1 cellular context compared by ENCODE assay signal in the genomic region with DNA sequence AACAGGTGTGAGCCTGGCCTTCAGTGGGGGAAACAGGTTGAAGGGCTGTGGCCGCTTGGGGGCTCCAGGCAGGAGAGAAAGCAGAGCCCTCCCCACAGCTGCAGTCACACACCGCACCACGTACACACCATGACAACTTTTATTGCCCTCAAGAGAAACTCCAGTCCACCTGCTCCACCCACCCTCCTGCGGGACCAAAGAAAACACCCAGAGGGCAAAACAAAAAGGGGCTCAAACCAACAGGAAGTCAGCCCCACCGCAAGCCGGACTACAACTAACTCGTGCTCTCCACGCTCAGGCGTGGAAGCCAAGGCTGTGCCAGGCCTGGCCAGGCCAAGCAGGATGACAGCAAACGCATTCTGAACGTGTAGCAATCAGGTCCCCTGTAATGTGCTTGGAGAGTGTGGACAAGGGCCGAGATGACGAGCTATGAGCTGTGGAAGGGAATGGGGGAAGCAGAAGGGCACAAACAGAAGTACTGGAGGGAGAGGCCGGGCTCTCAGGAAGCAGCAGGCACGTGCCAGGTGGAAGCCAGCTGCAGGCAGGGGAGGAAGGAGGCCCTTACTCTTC.
TF ChIP-seq lines count a peak whose summit lies in the region.

No MANE protein-coding gene starts in this region.

TF ChIP-seq in endothelial cell of umbilical vein, 7 proteins besides CTCF, POLR2A, EP300 and RAD21:
- TF ChIP-seq POLR2AphosphoS5 (IDR thresholded peaks at IDR 0.05; ENCODE audit: insufficient read depth, low read depth, low read length) (no peak), GATA2 (IDR thresholded peaks at IDR 0.05; ENCODE audit: insufficient read depth, insufficient read length, low read depth, low read length) (no peak), EZH2 (IDR thresholded peaks at IDR 0.05; ENCODE audit: borderline replicate concordance, low read depth, low read length, severe bottlenecking) (no peak), FOS (IDR thresholded peaks at IDR 0.05; ENCODE audit: borderline replicate concordance, insufficient read depth, low read length) (no peak), JUN (IDR thresholded peaks at IDR 0.05; ENCODE audit: borderline replicate concordance, insufficient read depth, insufficient read length, low read depth) (no peak), MYC (IDR thresholded peaks at IDR 0.05; ENCODE audit: low read depth, low read length) (no peak)
- TF ChIP-seq, protein P1, sequence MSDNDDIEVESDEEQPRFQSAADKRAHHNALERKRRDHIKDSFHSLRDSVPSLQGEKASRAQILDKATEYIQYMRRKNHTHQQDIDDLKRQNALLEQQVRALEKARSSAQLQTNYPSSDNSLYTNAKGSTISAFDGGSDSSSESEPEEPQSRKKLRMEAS (IDR thresholded peaks at IDR 0.05; ENCODE audit: insufficient read depth, insufficient read length): no peak
